8 cellular contexts compared by ENCODE assay signal in the genomic region with DNA sequence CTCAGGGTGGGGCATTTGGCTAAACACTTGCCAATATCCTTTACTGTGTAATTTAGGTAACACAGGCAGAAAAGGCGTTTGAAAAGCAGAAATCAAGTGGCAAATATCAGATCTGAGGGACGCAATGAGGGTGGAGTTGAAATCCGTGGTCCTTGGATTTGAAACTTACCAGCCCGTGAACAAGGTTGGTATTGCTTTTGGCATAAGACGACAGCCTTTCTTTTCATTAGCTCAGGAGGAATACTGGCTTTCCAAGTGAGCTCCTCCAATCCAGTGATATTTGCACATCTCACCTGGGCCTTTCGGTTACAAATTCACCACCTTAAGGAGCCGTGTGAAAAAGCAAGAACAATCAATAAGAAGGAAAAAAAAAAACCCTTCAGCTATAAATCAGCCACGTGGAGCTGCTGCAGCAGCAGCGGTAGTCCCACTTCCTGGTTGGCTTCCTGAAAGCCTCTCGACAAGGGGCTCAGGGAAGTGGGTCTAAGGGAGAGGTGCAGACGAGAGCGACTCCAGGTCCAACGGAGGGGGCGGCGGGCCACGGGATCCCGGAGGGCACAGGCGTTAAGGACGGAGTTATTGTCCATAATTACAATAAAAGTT. TPM values are rescaled to one million over a fixed set of nuclear protein-coding genes. Genes with fewer than 3 reads are reported as not detected.
DNase-seq lines count a peak whose midpoint lies in the region; ATAC-seq and TF ChIP-seq lines count a peak whose summit lies in the region.

No MANE protein-coding gene starts in this region.

- H3K4me3 Mint-ChIP-seq in natural killer cell: peak overlapping the region; percentile 99

- intact Hi-C loops in Right ventricle myocardium inferior (cut with DNase I): loop anchor here (5.0 kb wide), 1 partner anchor 89 kb away; no protein-coding TSS in a partner anchor
- intact Hi-C loops in cardiac septum (cut with DNase I): loop anchor here (2.0 kb wide), 1 partner anchor 203 kb away; the partner anchor contains the start of gene SAP30
- intact Hi-C loops in natural killer cell (cut with micrococcal nuclease): loop anchor here (5.0 kb wide), 1 partner anchor 164 kb away; the partner anchor contains the start of gene HMGB2

- DNase-seq in Right ventricle myocardium inferior (ENCODE audit: missing footprints) (peak; percentile 67), cardiac septum (ENCODE audit: low spot score) (no peak), NCI-H2171 (lab: John Stamatoyannopoulos, UW) (peak; percentile 29), fibroblast of gingiva (ENCODE audit: low read depth) (peak; percentile 6), natural killer cell (peak; percentile 18)
- peak; percentile 34 for DNase-seq in activated T-cell treated with anti-CD3 and anti-CD28 coated beads, Interleukin-2, amount 50 U/mL, for 1 hour

- H3K27ac Mint-ChIP-seq in natural killer cell: peak overlapping the region; percentile 80 to 93

- H3K4me1 Mint-ChIP-seq in natural killer cell: peaks cover 40 to 44% of the 10 kb centered on the region in 2 donors

- no peak for TF ChIP-seq CTCF in natural killer cell (IDR thresholded peaks at IDR 0.05)

- H3K27me3 Mint-ChIP-seq in natural killer cell (ENCODE audit: low read depth in 2 of 2): no peaks in the 10 kb centered on the region

- H3K36me3 Mint-ChIP-seq in natural killer cell: no peaks in the 10 kb centered on the region

- no peaks in the 10 kb centered on the region for H3K9me3 Mint-ChIP-seq in natural killer cell

- ATAC-seq in Right ventricle myocardium inferior (no peak), HG02840 (IDR thresholded peaks at IDR 0.05; ENCODE audit: low FRiP score, unreplicated experiment) (peak; percentile 11), natural killer cell (no peak), HG02623 (IDR thresholded peaks at IDR 0.05; ENCODE audit: unreplicated experiment) (no peak)

RNA-seq across cellular contexts. Expression of gene GALNT7, which starts 0.7 kb away (rescaled TPM):
- total RNA-seq in Right ventricle myocardium inferior (5.1 TPM), cardiac septum (7.2 TPM), natural killer cell (10 to 100 TPM; 10.9 to 20.8 (median 15.6) TPM)
